Comparison of ENCODE assay signal across 23 cellular contexts in genomic region chr4:86587016-86587713, GRCh38. TPM values are rescaled to one million over a fixed set of nuclear protein-coding genes. Genes with fewer than 3 reads are reported as not detected.
DNase-seq lines count a peak whose midpoint lies in the region; ATAC-seq and TF ChIP-seq lines count a peak whose summit lies in the region.
"Had no signal": no experiment of that assay in that cellular context is flagged by ENCODE, and none has a peak within 500 bp of the region (broad histone marks: within the 10 kb centered on the region; RNA-seq: fewer than 3 reads in every experiment).

No MANE protein-coding gene starts in this region.

- POLR2A ChIA-PET in WTC11 (lab: Charles Lee), result no interaction called here

- no peaks in the 10 kb centered on the region for H3K9me3 Mint-ChIP-seq in WTC11
- H3K9me3 Mint-ChIP-seq: activated naive CD4-positive, alpha-beta T cell treated with anti-CD3 and anti-CD28 coated beads, Interleukin-2, amount 50 U/mL, for 24 hours; T-cell had no signal

- H3K27me3 Mint-ChIP-seq in WTC11 (ENCODE audit: low read depth), result no peaks in the 10 kb centered on the region
- H3K27me3 Mint-ChIP-seq: effector memory CD8-positive, alpha-beta T cell had no signal

- H3K36me3 Mint-ChIP-seq in WTC11, result no peaks in the 10 kb centered on the region
- H3K36me3 Mint-ChIP-seq: activated naive CD4-positive, alpha-beta T cell treated with anti-CD3 and anti-CD28 coated beads, Interleukin-2, amount 50 U/mL, for 24 hours; CD4-positive, CD25-positive, alpha-beta regulatory T cell; T-cell had no signal

- peaks cover 24% of the 10 kb centered on the region for H3K4me1 Mint-ChIP-seq in WTC11
- H3K4me1 Mint-ChIP-seq: activated naive CD4-positive, alpha-beta T cell treated with anti-CD3 and anti-CD28 coated beads, Interleukin-2, amount 50 U/mL, for 24 hours; CD4-positive, CD25-positive, alpha-beta regulatory T cell; T-cell had no signal

- 38 to 41% methylated on average over 4 of the region's 4 CpGs for WGBS in tibial nerve, 2 donors

- no peak for TF ChIP-seq EP300 in tibial nerve (IDR thresholded peaks at IDR 0.05)

- intact Hi-C loops in left ventricle myocardium superior (cut with micrococcal nuclease), result no loop called here

- H3K27ac ChIP-seq in tibial nerve, result peak overlapping the region in 3 of 4 donors; percentile 58 to 77 (median 76)
- H3K27ac ChIP-seq: neutrophil had no signal

- no peak overlapping the region for H3K4me3 ChIP-seq in tibial nerve
- H3K4me3 ChIP-seq: gastroesophageal sphincter had no signal

- ATAC-seq in WTC11 (no peak), left ventricle myocardium superior (peak; percentile 54)
- ATAC-seq: effector memory CD8-positive, alpha-beta T cell; gastroesophageal sphincter; Panc1; stimulated activated naive CD8-positive, alpha-beta T cell treated with anti-CD3 and anti-CD28 coated beads, Interleukin-15, Interleukin-2, amounts not matched to agents 100 U/mL and 50 U/mL, for 24 hours; T-cell had no signal

- no peak for TF ChIP-seq CTCF in WTC11 (IDR thresholded peaks at IDR 0.05)
- TF ChIP-seq CTCF in tibial nerve (IDR thresholded peaks at IDR 0.05), result no peak

- no peak overlapping the region for H3K4me3 Mint-ChIP-seq in WTC11
- H3K4me3 Mint-ChIP-seq: activated naive CD4-positive, alpha-beta T cell treated with anti-CD3 and anti-CD28 coated beads, Interleukin-2, amount 50 U/mL, for 24 hours; CD4-positive, CD25-positive, alpha-beta regulatory T cell; effector memory CD8-positive, alpha-beta T cell; T-cell had no signal

- DNase-seq in NCI-H2171 treated with DMSO at 0.1 percent for 48 hours (lab: John Stamatoyannopoulos, UW) (peak; percentile 2), NCI-H2171 (lab: John Stamatoyannopoulos, UW) (no peak), WTC11 (ENCODE audit: low spot score) (no peak), left ventricle myocardium superior (no peak), tibial nerve (ENCODE audit: low spot score in 2 of 2) (no peak), AG08396 (ENCODE audit: low spot score) (no peak)
- no peak for DNase-seq in central memory CD4-positive, alpha-beta T cell
- DNase-seq in stimulated activated CD4-positive, alpha-beta T cell treated with anti-CD3 and anti-CD28 coated beads, Interleukin-2, amount 100 ng/mL, for 48 hours, result no peak
- DNase-seq: 8988T; activated CD4-positive, alpha-beta T cell treated with anti-CD3 and anti-CD28 coated beads for 1 hour; CD4-positive, CD25-positive, alpha-beta regulatory T cell; effector memory CD8-positive, alpha-beta T cell; HCEC 1CT; IMR-90; NCI-H1105; NCI-H446; small intestine; stimulated activated naive CD8-positive, alpha-beta T cell treated with anti-CD3 and anti-CD28 coated beads, Interleukin-15, Interleukin-2, amounts not matched to agents 100 U/mL and 50 U/mL, for 24 hours; T-cell had no signal

- H3K27me3 ChIP-seq in tibial nerve, result no peaks in the 10 kb centered on the region
- H3K27me3 ChIP-seq: gastroesophageal sphincter, neutrophil had no signal

- peak overlapping the region; percentile 39 for H3K27ac Mint-ChIP-seq in WTC11
- H3K27ac Mint-ChIP-seq: activated naive CD4-positive, alpha-beta T cell treated with anti-CD3 and anti-CD28 coated beads, Interleukin-2, amount 50 U/mL, for 24 hours; CD4-positive, CD25-positive, alpha-beta regulatory T cell; effector memory CD8-positive, alpha-beta T cell; T-cell had no signal

- H3K36me3 ChIP-seq in tibial nerve, result no peaks in the 10 kb centered on the region
- H3K36me3 ChIP-seq: gastroesophageal sphincter, neutrophil had no signal

- peaks cover 0 to 40% (median 12%) of the 10 kb centered on the region in 4 donors for H3K4me1 ChIP-seq in tibial nerve

- CTCF ChIA-PET in WTC11 (lab: Charles Lee), result interaction anchor here (1.2 to 1.7 kb wide), 2 partner anchors 13 to 66 kb away, joined by 4 read pairs; no protein-coding TSS in a partner anchor

- H3K9me3 ChIP-seq in tibial nerve, result no peaks in the 10 kb centered on the region
- H3K9me3 ChIP-seq: gastroesophageal sphincter, neutrophil had no signal

- no peak for TF ChIP-seq POLR2A in tibial nerve (IDR thresholded peaks at IDR 0.05)

TF ChIP-seq in WTC11, 78 proteins besides CTCF, POLR2A, EP300 and RAD21:
- TF ChIP-seq ZNF416 (CRISPR knock-in tag; IDR thresholded peaks at IDR 0.05) (no peak), NFE2L1 (CRISPR knock-in tag; IDR thresholded peaks at IDR 0.05) (no peak), EMX1 (CRISPR knock-in tag; IDR thresholded peaks at IDR 0.05) (no peak), AFF4 (CRISPR knock-in tag; IDR thresholded peaks at IDR 0.05; ENCODE audit: borderline replicate concordance) (no peak), RORB (CRISPR knock-in tag; IDR thresholded peaks at IDR 0.05) (0 out of 2 replicates have a peak, but pooled peaks have one; percentile 35), ZNF425 (CRISPR knock-in tag; conservative IDR thresholded peaks at IDR 0.05) (no peak)
- TF ChIP-seq, protein P1, sequence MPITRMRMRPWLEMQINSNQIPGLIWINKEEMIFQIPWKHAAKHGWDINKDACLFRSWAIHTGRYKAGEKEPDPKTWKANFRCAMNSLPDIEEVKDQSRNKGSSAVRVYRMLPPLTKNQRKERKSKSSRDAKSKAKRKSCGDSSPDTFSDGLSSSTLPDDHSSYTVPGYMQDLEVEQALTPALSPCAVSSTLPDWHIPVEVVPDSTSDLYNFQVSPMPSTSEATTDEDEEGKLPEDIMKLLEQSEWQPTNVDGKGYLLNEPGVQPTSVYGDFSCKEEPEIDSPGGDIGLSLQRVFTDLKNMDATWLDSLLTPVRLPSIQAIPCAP (CRISPR knock-in tag; IDR thresholded peaks at IDR 0.05), result no peak

RNA-seq across cellular contexts. Expression of gene PTPN13, which starts 7.0 kb away (rescaled TPM):
- total RNA-seq in WTC11 (2021) (42.5 to 49.7 TPM (median 44.0 TPM) in 3 replicates), left ventricle myocardium superior (3.2 TPM), tibial nerve (100 to 1,000 TPM in 1 of 4 donors, 10 to 100 TPM in 3; 86.4 to 113 (median 92.6) TPM)

Comparison
In these comparisons a context has a peak if more than half of its experiments do, and no peak if none do; other contexts are left out.
1. RNA of gene PTPN13, which starts 7.0 kb away (total RNA-seq): 86.4 to 113 TPM in tibial nerve and 42.5 to 49.7 TPM in WTC11; 3.2 TPM in left ventricle myocardium superior (single experiment); every median in the first group is over 10 times any median in the second.